8 cellular contexts compared by ENCODE assay signal in genomic region chr9:129258823-129259301, GRCh38.
DNase-seq lines count a peak whose midpoint lies in the region; ATAC-seq, FAIRE-seq and TF ChIP-seq lines count a peak whose summit lies in the region.

No MANE protein-coding gene starts in this region.

- peak overlapping the region; percentile 19 for H3K4me3 Mint-ChIP-seq in activated CD4-positive, alpha-beta memory T cell treated with anti-CD3 and anti-CD28 coated beads, Interleukin-2, amount 10 ng/mL, durations not matched to agents 7 days and 5 days

- H3K9me3 ChIP-seq in A673 (ENCODE audit: low read depth, low read length, poor library complexity, severe bottlenecking), result no peaks in the 10 kb centered on the region

- H3K9me3 Mint-ChIP-seq in activated CD4-positive, alpha-beta memory T cell treated with anti-CD3 and anti-CD28 coated beads, Interleukin-2, amount 10 ng/mL, durations not matched to agents 7 days and 5 days, result no peaks in the 10 kb centered on the region

- CTCF ChIA-PET in activated CD4-positive, alpha-beta memory T cell treated with anti-CD3 and anti-CD28 coated beads, Interleukin-2, amount 10 ng/mL, durations not matched to agents 7 days and 5 days (lab: Charles Lee), result interaction anchor here (0.6 to 0.8 kb wide), 2 partner anchors 75 to 88 kb away, joined by 3 read pairs; no protein-coding TSS in a partner anchor
- CTCF ChIA-PET in A673 (lab: Charles Lee), result interaction anchor here (1.0 kb wide), 1 partner anchor 85 kb away, joined by 3 read pairs; no protein-coding TSS in a partner anchor

- no peak for ATAC-seq in GM18867 (IDR thresholded peaks at IDR 0.05; ENCODE audit: unreplicated experiment)

- H3K36me3 Mint-ChIP-seq in activated CD4-positive, alpha-beta memory T cell treated with anti-CD3 and anti-CD28 coated beads, Interleukin-2, amount 10 ng/mL, durations not matched to agents 7 days and 5 days (ENCODE audit: low read depth), result no peaks in the 10 kb centered on the region

- TF ChIP-seq POLR2A in GM12891 (IDR thresholded peaks at IDR 0.05; ENCODE audit: low read depth, low read length), result no peak

- no peak overlapping the region for H3K27ac Mint-ChIP-seq in activated CD4-positive, alpha-beta memory T cell treated with anti-CD3 and anti-CD28 coated beads, Interleukin-2, amount 10 ng/mL, durations not matched to agents 7 days and 5 days

- H3K4me1 Mint-ChIP-seq in activated CD4-positive, alpha-beta memory T cell treated with anti-CD3 and anti-CD28 coated beads, Interleukin-2, amount 10 ng/mL, durations not matched to agents 7 days and 5 days, result peaks cover 36% of the 10 kb centered on the region

- H3K27ac ChIP-seq in A673 (ENCODE audit: low read depth, low read length, poor library complexity, severe bottlenecking), result no peak overlapping the region
- H3K27ac ChIP-seq in caudate nucleus (ENCODE audit: low read depth, low read length), result no peak overlapping the region

- POLR2A ChIA-PET in activated CD4-positive, alpha-beta memory T cell treated with anti-CD3 and anti-CD28 coated beads, Interleukin-2, amount 10 ng/mL, durations not matched to agents 7 days and 5 days (lab: Charles Lee), result interaction anchor here (0.9 to 1.7 kb wide), 3 partner anchors 21 to 366 kb away, joined by 3 to 7 read pairs (median 3); no protein-coding TSS in a partner anchor
- POLR2A ChIA-PET in A673 (lab: Charles Lee; ENCODE audit: low non-redundant PET), result no interaction called here

- DNase-seq in GM12891 (ENCODE audit: insufficient read length, low spot score) (no peak), fibroblast of mammary gland (ENCODE audit: low read depth) (no peak), retinal pigment epithelial cell (ENCODE audit: low read depth) (no peak), A673 (ENCODE audit: low spot score) (no peak), caudate nucleus (lab: John Stamatoyannopoulos, UW) (no peak), D721Med (ENCODE audit: insufficient read length, low spot score) (no peak)
- no peak for DNase-seq in activated CD4-positive, alpha-beta memory T cell treated with anti-CD3 and anti-CD28 coated beads, Interleukin-2, amount 10 ng/mL, durations not matched to agents 7 days and 5 days

- peaks cover 51% of the 10 kb centered on the region for H3K27me3 Mint-ChIP-seq in activated CD4-positive, alpha-beta memory T cell treated with anti-CD3 and anti-CD28 coated beads, Interleukin-2, amount 10 ng/mL, durations not matched to agents 7 days and 5 days

- TF ChIP-seq CTCF in fibroblast of mammary gland (conservative IDR thresholded peaks at IDR 0.05; ENCODE audit: control insufficient read depth, insufficient read depth, low read depth, low read length) (no peak), retinal pigment epithelial cell (conservative IDR thresholded peaks at IDR 0.05; ENCODE audit: low read depth, low read length) (no peak), A673 (conservative IDR thresholded peaks at IDR 0.05; ENCODE audit: low read depth, low read length) (no peak), D721Med (IDR thresholded peaks at IDR 0.05; ENCODE audit: insufficient read depth, missing control alignments) (no peak)

- no TSS peak for BruUV-seq in A673 (replicated peaks; lab: Mats Ljungman, UMichigan)

- peak; percentile 52 for FAIRE-seq in GM12891 (lab: Jason Lieb, UNC)
- FAIRE-seq in D721Med (lab: Jason Lieb, UNC), result no peak

- no peaks in the 10 kb centered on the region for H3K27me3 ChIP-seq in A673 (replicated peaks; ENCODE audit: insufficient read depth, low read depth, low read length, poor library complexity)

- H3K4me3 ChIP-seq in fibroblast of mammary gland (ENCODE audit: control insufficient read depth, low read depth, low read length) (peak overlapping the region; percentile 21), retinal pigment epithelial cell (ENCODE audit: low read length) (peak overlapping the region; percentile 24), A673 (ENCODE audit: low read depth, low read length, poor library complexity, severe bottlenecking) (no peak overlapping the region)

- no peaks in the 10 kb centered on the region for H3K36me3 ChIP-seq in A673 (ENCODE audit: insufficient read depth, low read length, poor library complexity, severe bottlenecking)

- intact Hi-C loops in A673 (cut with micrococcal nuclease; ENCODE audit: unreplicated experiment), result no loop called here

- no peaks in the 10 kb centered on the region for H3K4me1 ChIP-seq in A673 (ENCODE audit: insufficient read depth, low read length, poor library complexity, severe bottlenecking)

TF ChIP-seq in GM12891, 5 proteins besides CTCF, POLR2A, EP300 and RAD21:
- TF ChIP-seq POLR2AphosphoS5 (IDR thresholded peaks at IDR 0.05; ENCODE audit: low read depth, low read length) (no peak), SPI1 (IDR thresholded peaks at IDR 0.05; ENCODE audit: low read depth, low read length) (no peak), POU2F2 (IDR thresholded peaks at IDR 0.05; ENCODE audit: low read depth, low read length) (no peak), TAF1 (IDR thresholded peaks at IDR 0.05; ENCODE audit: low read depth, low read length) (no peak), PAX5 (IDR thresholded peaks at IDR 0.05; ENCODE audit: insufficient read depth, low read length, severe bottlenecking) (no peak)
